13 cellular contexts compared by ENCODE assay signal in the genomic region with DNA sequence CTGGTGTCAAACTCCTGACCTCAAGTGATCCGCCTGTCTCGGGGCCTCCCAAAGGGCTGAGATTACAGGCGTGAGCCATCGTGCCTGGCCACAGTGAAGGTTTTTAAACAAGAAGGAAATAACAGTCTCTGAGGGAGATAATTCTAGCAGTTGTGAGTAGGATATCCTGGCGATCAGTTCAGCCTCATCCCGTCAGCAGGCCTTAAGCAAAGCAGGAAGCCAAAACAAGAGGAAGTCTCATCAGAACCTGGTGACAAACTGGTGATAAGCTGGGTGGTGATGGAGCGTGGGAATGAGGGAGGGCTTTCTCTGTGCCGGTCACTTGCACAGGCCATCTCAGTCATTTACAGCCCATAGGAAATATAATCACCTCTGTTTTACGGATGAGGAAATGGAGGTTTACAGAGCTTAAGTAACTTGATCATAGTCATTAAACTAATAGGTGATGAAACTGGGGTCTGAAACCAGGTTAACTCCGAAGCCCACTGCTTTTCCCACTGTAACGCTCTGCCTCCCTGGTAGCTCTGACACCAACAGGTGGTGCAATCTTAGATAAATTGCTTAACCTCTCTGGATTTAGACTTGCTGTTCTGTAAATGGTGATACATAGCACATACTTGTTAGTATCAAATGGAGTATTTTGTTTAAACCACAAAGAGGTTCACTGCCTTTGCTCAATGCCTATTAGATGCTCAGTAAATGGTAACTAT. TPM values are rescaled to one million over a fixed set of nuclear protein-coding genes. Genes with fewer than 3 reads are reported as not detected.
DNase-seq lines count a peak whose midpoint lies in the region; FAIRE-seq and TF ChIP-seq lines count a peak whose summit lies in the region.
"Had no signal": no experiment of that assay in that cellular context is flagged by ENCODE, and none has a peak within 500 bp of the region (broad histone marks: within the 10 kb centered on the region; RNA-seq: fewer than 3 reads in every experiment).

No MANE protein-coding gene starts in this region.

- peak overlapping the region in 1 of 2 donors; percentile 62 for H3K9ac ChIP-seq in kidney (ENCODE audit: low read length in 2 of 2)
- H3K9ac ChIP-seq: SK-N-SH had no signal

- H3K27ac ChIP-seq in brain microvascular endothelial cell (peak overlapping the region; percentile 41), kidney (ENCODE audit: low read depth in 2 of 2, low read length in 2 of 2) (peak overlapping the region; percentile 65 to 87), spleen (peak overlapping the region in 6 of 8 donors; percentile 12 to 73 (median 56))
- H3K27ac ChIP-seq: epithelial cell of prostate had no signal

- in situ Hi-C loops in brain microvascular endothelial cell (cut with HindIII; ENCODE audit: low pct_ligation_motif_present, low sequenced_read_pairs) = no loop called here

- TF ChIP-seq CTCF in brain microvascular endothelial cell (IDR thresholded peaks at IDR 0.05; ENCODE audit: low read depth, low read length, missing control alignments) = no peak
- TF ChIP-seq CTCF in kidney (IDR thresholded peaks at IDR 0.05; ENCODE audit: borderline replicate concordance, extremely low read depth, insufficient read depth) = no peak
- TF ChIP-seq CTCF in spleen (IDR thresholded peaks at IDR 0.05 in 8 of 11, conservative IDR thresholded peaks at IDR 0.05 in 3 of 11) = no peak

- WGBS in spleen, 5 donors = 31 to 47% (median 43%) methylated on average over 11 of the region's 11 CpGs

- intact Hi-C loops in kidney (cut with DNase I) (no loop called here), spleen (cut with DNase I; ENCODE audit: low total_unique reads) (loop anchor here (10.0 kb wide), 2 partner anchors 93 to 267 kb away; no protein-coding TSS in a partner anchor)

- no peak for FAIRE-seq in kidney (lab: Jason Lieb, UNC)

- TF ChIP-seq POLR2A in spleen (IDR thresholded peaks at IDR 0.05) = no peak

- DNase-seq in MV-4-11 (lab: John Stamatoyannopoulos, UW) (peak; percentile 37), brain microvascular endothelial cell (peak; percentile 60), kidney (no peak), spleen (no peak)
- DNase-seq in stimulated activated CD4-positive, alpha-beta T cell treated with anti-CD3 and anti-CD28 coated beads, Interleukin-2, amount 100 ng/mL, for 24 hours = no peak
- no peak for DNase-seq in central memory CD4-positive, alpha-beta T cell
- no peak for DNase-seq in activated CD4-positive, alpha-beta T cell treated with anti-CD3 and anti-CD28 coated beads for 1 hour
- DNase-seq: DMS 273 treated with DMSO at 0.1 percent for 48 hours, islet precursor cell, NCI-H510A treated with DMSO at 0.1 percent for 48 hours, SK-N-SH had no signal

- H3K9me3 ChIP-seq in kidney (ENCODE audit: control insufficient read depth in 1 of 2, low read length in 2 of 2) (no peaks in the 10 kb centered on the region), spleen (no peaks in the 10 kb centered on the region)
- H3K9me3 ChIP-seq: SK-N-SH had no signal

- H3K36me3 ChIP-seq in brain microvascular endothelial cell (replicated peaks) (peaks cover 14% of the 10 kb centered on the region), kidney (ENCODE audit: control insufficient read depth in 1 of 2, insufficient read depth in 2 of 2, low read length in 2 of 2) (no peaks in the 10 kb centered on the region), spleen (peaks cover 0 to 29% (median 0%) of the 10 kb centered on the region in 6 donors)

- H3K4me3 ChIP-seq in brain microvascular endothelial cell (ENCODE audit: low read depth, low read length) = no peak overlapping the region
- H3K4me3 ChIP-seq in kidney (ENCODE audit: low read length in 2 of 2) = no peak overlapping the region
- H3K4me3 ChIP-seq in spleen = no peak overlapping the region

- H3K27me3 ChIP-seq in brain microvascular endothelial cell (replicated peaks) = no peaks in the 10 kb centered on the region
- H3K27me3 ChIP-seq in spleen (replicated peaks in 1 of 7) = no peaks in the 10 kb centered on the region

- H3K4me1 ChIP-seq in kidney (ENCODE audit: control insufficient read depth in 1 of 2, insufficient read depth in 1 of 2, low read depth in 1 of 2, low read length in 2 of 2) (peaks cover 43 to 46% of the 10 kb centered on the region in 2 donors), spleen (peaks cover 0 to 43% (median 12%) of the 10 kb centered on the region in 6 donors)

RNA-seq across cellular contexts. Expression of a gene that starts 40.8 kb away (rescaled TPM):
- total RNA-seq in kidney = not detected
- polyA plus RNA-seq in kidney (ENCODE audit: insufficient read depth, low read depth, low replicate concordance) = not detected
- 1 to 10 TPM in 1 of 7 donors, under 1 TPM in 1, not detected in 5; 0.47 to 1.6 TPM for total RNA-seq in spleen
- under 1 TPM in 1 of 3 donors, not detected in 2; 0.10 TPM for polyA plus RNA-seq in spleen
- total RNA-seq: LHCN-M2 had no signal

Comparison
In these comparisons a context has a peak if more than half of its experiments do, and no peak if none do; other contexts are left out.
1. DNase-seq: peak in MV-4-11 (single experiment) and brain microvascular endothelial cell (single experiment); none in kidney (single experiment), spleen (single experiment), stimulated activated CD4-positive, alpha-beta T cell treated with anti-CD3 and anti-CD28 coated beads, Interleukin-2, amount 100 ng/mL, for 24 hours (0 of 2), central memory CD4-positive, alpha-beta T cell (single experiment) and activated CD4-positive, alpha-beta T cell treated with anti-CD3 and anti-CD28 coated beads for 1 hour (single experiment).
2. Peak in every context shown above with its lines, with median percentiles within 50 percentile points of each other: H3K27ac ChIP-seq.